8 cellular contexts compared by ENCODE assay signal in genomic region chr7:69743436-69743835, GRCh38.
"Had no signal": no experiment of that assay in that cellular context is flagged by ENCODE, and none has a peak within 500 bp of the region (broad histone marks: within the 10 kb centered on the region; RNA-seq: fewer than 3 reads in every experiment).

No MANE protein-coding gene starts in this region.

- H3K36me3 ChIP-seq: HAP-1 had no signal

- H3K4me3 ChIP-seq: GM23248, HAP-1, K562 had no signal

- ATAC-seq: HCT116, K562 had no signal

- H3K27ac ChIP-seq: GM23248 had no signal

- H2AFZ ChIP-seq: GM23248 had no signal

- DNase-seq: GM23248, GOT3, H7, IMR-90, KG1 had no signal

- H3K9ac ChIP-seq: GM23248 had no signal

- H3K9me3 ChIP-seq: HAP-1 had no signal
